1 cellular context compared by ENCODE assay signal in genomic region chr19:55329791-55330190, GRCh38.
A peak's percentile ranks its signal among the peaks of the same experiment; 100 is the strongest.
TF ChIP-seq lines count a peak whose summit lies in the region.

No MANE protein-coding gene starts in this region.

TF ChIP-seq in K562, 482 proteins besides CTCF, POLR2A, EP300 and RAD21:
- TF ChIP-seq ZNF384 (IDR thresholded peaks at IDR 0.05; ENCODE audit: low read depth, low read length), result 0 out of 2 replicates have a peak, but pooled peaks have one; percentile 39
TF ChIP-seq in K562: peak in this region for 1; not testable (repeated sequence) for 481.
